Comparison of ENCODE assay signal across 31 cellular contexts in the genomic region with DNA sequence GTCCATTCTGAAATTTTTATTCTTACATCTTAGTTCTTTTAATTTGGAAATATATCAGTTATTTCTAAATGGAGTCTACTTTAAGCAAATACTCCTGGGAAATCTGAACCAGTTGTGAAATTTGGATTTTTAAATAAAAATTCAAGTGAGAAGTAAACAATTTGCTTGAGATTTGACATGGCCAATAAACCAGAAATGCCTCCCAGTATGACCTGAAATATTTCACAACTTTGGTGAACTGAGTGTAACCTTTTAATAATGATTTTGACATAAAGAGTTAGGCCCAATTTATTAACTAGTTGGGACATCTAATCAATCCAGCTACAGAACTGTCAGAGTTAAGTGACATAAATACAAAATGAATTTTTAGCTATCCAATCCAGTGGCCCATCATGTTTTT.
"Had no signal": no experiment of that assay in that cellular context is flagged by ENCODE, and none has a peak within 500 bp of the region (broad histone marks: within the 10 kb centered on the region; RNA-seq: fewer than 3 reads in every experiment).

No MANE protein-coding gene starts in this region.

- DNase-seq: activated B cell treated with CpG ODN at 0.5 μM for 24 hours; activated CD4-positive, alpha-beta T cell treated with anti-CD3 and anti-CD28 coated beads for 48 hours; activated CD4-positive, alpha-beta T cell treated with anti-CD3 and anti-CD28 coated beads, Interleukin-2, amount 50 U/mL, for 1 hour; activated CD4-positive, alpha-beta T cell treated with anti-CD3 and anti-CD28 coated beads, Interleukin-2, amount 50 U/mL, for 48 hours; activated CD8-positive, alpha-beta memory T cell treated with anti-CD3 and anti-CD28 coated beads for 24 hours; activated CD8-positive, alpha-beta T cell treated with anti-CD3 and anti-CD28 coated beads for 36 hours; activated effector memory CD4-positive, alpha-beta T cell treated with Interleukin-2 at 50 U/mL for 16 hours; activated gamma-delta T cell treated with Interleukin-2 at 50 U/mL for 16 hours; activated naive CD4-positive, alpha-beta T cell treated with anti-CD3 and anti-CD28 coated beads, Interleukin-2, amount 50 U/mL, for 16 hours; activated naive CD4-positive, alpha-beta T cell treated with Interleukin-2 at 50 U/mL for 16 hours; activated T-cell treated with anti-CD3 and anti-CD28 coated beads, Interleukin-2, amount 50 U/mL, for 4 hours; adrenal gland; amygdala; aorta; body of pancreas; caudate nucleus; cortex of kidney; dermis blood vessel endothelial cell; effector CD4-positive, alpha-beta T cell; effector memory CD8-positive, alpha-beta T cell; erythroblast; foreskin keratinocyte; gastrocnemius medialis; glutamatergic neuron; T-helper 1 cell; T-helper 17 cell; T1000; WERI-Rb-1 had no signal

- H3K27me3 ChIP-seq: adrenal gland, body of pancreas, esophagus muscularis mucosa, gastrocnemius medialis had no signal

- ATAC-seq: activated CD4-positive, CD25-positive, alpha-beta regulatory T cell treated with anti-CD3 and anti-CD28 coated beads, Interleukin-2, amount 50 U/mL, for 24 hours; activated CD8-positive, alpha-beta T cell treated with anti-CD3 and anti-CD28 coated beads for 36 hours; activated T-cell treated with anti-CD3 and anti-CD28 coated beads, Interleukin-2, amount 50 U/mL, for 4 hours; activated T-helper 17 cell treated with anti-CD3 and anti-CD28 coated beads, Interleukin-2, amount 50 U/mL, for 72 hours; body of pancreas; effector memory CD8-positive, alpha-beta T cell; foreskin keratinocyte; T-helper 17 cell had no signal

- H3K9me3 ChIP-seq: adrenal gland, body of pancreas, esophagus muscularis mucosa, gastrocnemius medialis had no signal

- H3K4me1 ChIP-seq: adrenal gland, foreskin keratinocyte, gastrocnemius medialis had no signal

- H3K36me3 ChIP-seq: adrenal gland, esophagus muscularis mucosa, gastrocnemius medialis, WERI-Rb-1 had no signal

- H3K4me3 ChIP-seq: adrenal gland, body of pancreas, esophagus muscularis mucosa, gastrocnemius medialis had no signal

- H3K27ac ChIP-seq: adrenal gland, body of pancreas, esophagus muscularis mucosa, foreskin keratinocyte, gastrocnemius medialis, WERI-Rb-1 had no signal
